1 cellular context compared by ENCODE assay signal in the genomic region with DNA sequence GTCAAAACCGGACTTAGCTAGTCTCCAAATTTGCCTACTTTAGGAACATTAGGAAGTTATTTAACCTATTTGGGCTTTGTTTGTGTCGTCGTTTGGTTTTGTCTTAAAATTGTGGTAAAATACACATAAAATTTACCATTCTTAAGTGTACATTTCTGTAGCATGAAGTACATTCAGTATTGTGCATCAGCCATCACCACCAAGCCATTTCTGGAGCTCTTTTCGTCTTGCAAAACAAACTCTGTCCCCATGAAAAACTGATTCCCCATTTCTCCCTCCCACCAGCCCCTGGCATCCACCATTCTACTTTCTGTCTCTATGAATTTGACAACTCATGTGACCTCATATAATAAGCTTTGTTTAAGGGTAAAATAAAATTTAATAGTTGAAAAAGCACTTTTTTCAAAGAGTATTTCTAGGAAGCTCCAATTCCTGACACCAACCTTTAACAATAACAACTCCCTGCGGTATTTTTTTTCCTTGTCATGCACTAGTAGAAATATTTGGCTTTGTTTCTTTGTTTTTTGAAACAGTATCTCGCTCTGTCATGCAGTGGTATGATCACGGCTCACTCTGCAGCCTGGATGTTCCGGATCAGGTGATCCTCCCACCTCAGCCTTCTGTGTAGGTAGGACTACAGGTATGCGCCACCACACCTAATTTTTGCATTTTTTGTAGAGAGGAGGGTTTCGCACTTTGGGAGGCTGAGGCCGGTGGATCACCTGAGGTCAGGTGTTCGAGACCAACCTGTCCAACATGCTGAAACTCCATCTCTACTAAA.
TF ChIP-seq lines count a peak whose summit lies in the region.

No MANE protein-coding gene starts in this region.

TF ChIP-seq in WTC11, 78 proteins besides CTCF, POLR2A, EP300 and RAD21 (continued from another document):
- TF ChIP-seq, protein P1, sequence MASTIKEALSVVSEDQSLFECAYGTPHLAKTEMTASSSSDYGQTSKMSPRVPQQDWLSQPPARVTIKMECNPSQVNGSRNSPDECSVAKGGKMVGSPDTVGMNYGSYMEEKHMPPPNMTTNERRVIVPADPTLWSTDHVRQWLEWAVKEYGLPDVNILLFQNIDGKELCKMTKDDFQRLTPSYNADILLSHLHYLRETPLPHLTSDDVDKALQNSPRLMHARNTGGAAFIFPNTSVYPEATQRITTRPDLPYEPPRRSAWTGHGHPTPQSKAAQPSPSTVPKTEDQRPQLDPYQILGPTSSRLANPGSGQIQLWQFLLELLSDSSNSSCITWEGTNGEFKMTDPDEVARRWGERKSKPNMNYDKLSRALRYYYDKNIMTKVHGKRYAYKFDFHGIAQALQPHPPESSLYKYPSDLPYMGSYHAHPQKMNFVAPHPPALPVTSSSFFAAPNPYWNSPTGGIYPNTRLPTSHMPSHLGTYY (CRISPR knock-in tag; IDR thresholded peaks at IDR 0.05), result no peak
- no peak for TF ChIP-seq CBFB (CRISPR knock-in tag; IDR thresholded peaks at IDR 0.05; ENCODE audit: low read depth)
- TF ChIP-seq JAZF1 (CRISPR knock-in tag; IDR thresholded peaks at IDR 0.05), result no peak
- TF ChIP-seq FOXK1 (CRISPR knock-in tag; IDR thresholded peaks at IDR 0.05), result no peak
- TF ChIP-seq CREM (CRISPR knock-in tag; IDR thresholded peaks at IDR 0.05), result no peak
- no peak for TF ChIP-seq ZNF317 (CRISPR knock-in tag; IDR thresholded peaks at IDR 0.05; ENCODE audit: borderline replicate concordance, low read depth)
- no peak for TF ChIP-seq TP53 (CRISPR knock-in tag; IDR thresholded peaks at IDR 0.05)
- no peak for TF ChIP-seq ZNF423 (CRISPR knock-in tag; IDR thresholded peaks at IDR 0.05)
- TF ChIP-seq ZNF671 (CRISPR knock-in tag; IDR thresholded peaks at IDR 0.05), result no peak
- TF ChIP-seq IRF2 (CRISPR knock-in tag; IDR thresholded peaks at IDR 0.05; ENCODE audit: borderline replicate concordance, low read depth), result no peak
- no peak for TF ChIP-seq TEAD1 (CRISPR knock-in tag; IDR thresholded peaks at IDR 0.05)
- TF ChIP-seq ESRRA (CRISPR knock-in tag; IDR thresholded peaks at IDR 0.05; ENCODE audit: borderline replicate concordance), result no peak
- TF ChIP-seq NFATC4 (CRISPR knock-in tag; IDR thresholded peaks at IDR 0.05), result no peak
- TF ChIP-seq ATF1 (CRISPR knock-in tag; IDR thresholded peaks at IDR 0.05), result no peak
- no peak for TF ChIP-seq NFE2L1 (CRISPR knock-in tag; IDR thresholded peaks at IDR 0.05)
- TF ChIP-seq, protein P2, sequence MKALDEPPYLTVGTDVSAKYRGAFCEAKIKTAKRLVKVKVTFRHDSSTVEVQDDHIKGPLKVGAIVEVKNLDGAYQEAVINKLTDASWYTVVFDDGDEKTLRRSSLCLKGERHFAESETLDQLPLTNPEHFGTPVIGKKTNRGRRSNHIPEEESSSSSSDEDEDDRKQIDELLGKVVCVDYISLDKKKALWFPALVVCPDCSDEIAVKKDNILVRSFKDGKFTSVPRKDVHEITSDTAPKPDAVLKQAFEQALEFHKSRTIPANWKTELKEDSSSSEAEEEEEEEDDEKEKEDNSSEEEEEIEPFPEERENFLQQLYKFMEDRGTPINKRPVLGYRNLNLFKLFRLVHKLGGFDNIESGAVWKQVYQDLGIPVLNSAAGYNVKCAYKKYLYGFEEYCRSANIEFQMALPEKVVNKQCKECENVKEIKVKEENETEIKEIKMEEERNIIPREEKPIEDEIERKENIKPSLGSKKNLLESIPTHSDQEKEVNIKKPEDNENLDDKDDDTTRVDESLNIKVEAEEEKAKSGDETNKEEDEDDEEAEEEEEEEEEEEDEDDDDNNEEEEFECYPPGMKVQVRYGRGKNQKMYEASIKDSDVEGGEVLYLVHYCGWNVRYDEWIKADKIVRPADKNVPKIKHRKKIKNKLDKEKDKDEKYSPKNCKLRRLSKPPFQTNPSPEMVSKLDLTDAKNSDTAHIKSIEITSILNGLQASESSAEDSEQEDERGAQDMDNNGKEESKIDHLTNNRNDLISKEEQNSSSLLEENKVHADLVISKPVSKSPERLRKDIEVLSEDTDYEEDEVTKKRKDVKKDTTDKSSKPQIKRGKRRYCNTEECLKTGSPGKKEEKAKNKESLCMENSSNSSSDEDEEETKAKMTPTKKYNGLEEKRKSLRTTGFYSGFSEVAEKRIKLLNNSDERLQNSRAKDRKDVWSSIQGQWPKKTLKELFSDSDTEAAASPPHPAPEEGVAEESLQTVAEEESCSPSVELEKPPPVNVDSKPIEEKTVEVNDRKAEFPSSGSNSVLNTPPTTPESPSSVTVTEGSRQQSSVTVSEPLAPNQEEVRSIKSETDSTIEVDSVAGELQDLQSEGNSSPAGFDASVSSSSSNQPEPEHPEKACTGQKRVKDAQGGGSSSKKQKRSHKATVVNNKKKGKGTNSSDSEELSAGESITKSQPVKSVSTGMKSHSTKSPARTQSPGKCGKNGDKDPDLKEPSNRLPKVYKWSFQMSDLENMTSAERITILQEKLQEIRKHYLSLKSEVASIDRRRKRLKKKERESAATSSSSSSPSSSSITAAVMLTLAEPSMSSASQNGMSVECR (CRISPR knock-in tag; IDR thresholded peaks at IDR 0.05; ENCODE audit: borderline replicate concordance), result no peak
- no peak for TF ChIP-seq GRHL2 (CRISPR knock-in tag; IDR thresholded peaks at IDR 0.05; ENCODE audit: insufficient replicate concordance, severe bottlenecking)
TF ChIP-seq in WTC11: peak in this region for 0.
